ENCODE assay signal across 8 cellular contexts in genomic region chr5:138180183-138180782, GRCh38. TPM values are rescaled to one million over a fixed set of nuclear protein-coding genes. Genes with fewer than 3 reads are reported as not detected.
DNase-seq lines count a peak whose midpoint lies in the region; ATAC-seq and TF ChIP-seq lines count a peak whose summit lies in the region.

No MANE protein-coding gene starts in this region.

- peak; percentile 33 to 49 (median 42) for TF ChIP-seq CTCF in right lobe of liver (IDR thresholded peaks at IDR 0.05)

- WGBS in right lobe of liver (ENCODE audit: insufficient coverage, low coverage, low lambda C conversion rate, missing lambda C conversion rate), result 76% methylated on average over 5 of the region's 5 CpGs

- intact Hi-C loops in right lobe of liver (cut with DNase I), result no loop called here

- ATAC-seq in HG02973 (IDR thresholded peaks at IDR 0.05; ENCODE audit: unreplicated experiment), result peak; percentile 33
- ATAC-seq in right lobe of liver, result peak in 2 of 4 donors; percentile 19 to 25
- no peak for ATAC-seq in GM18502 (IDR thresholded peaks at IDR 0.05; ENCODE audit: poor library complexity, unreplicated experiment)

- no peak for TF ChIP-seq POLR2A in right lobe of liver (IDR thresholded peaks at IDR 0.05)

- DNase-seq in D341Med (ENCODE audit: low spot score), result peak; percentile 49
- peak; percentile 68 to 78 for DNase-seq in NCI-H526 (lab: John Stamatoyannopoulos, UW)
- DNase-seq in astrocyte of the hippocampus (ENCODE audit: low read depth, low spot score), result peak; percentile 62
- DNase-seq in right lobe of liver, result no peak
- DNase-seq in NK-92 (lab: John Stamatoyannopoulos, UW; ENCODE audit: unreplicated experiment), result no peak
- no peak for DNase-seq in stimulated activated CD4-positive, alpha-beta T cell treated with anti-CD3 and anti-CD28 coated beads, Interleukin-4, amount 100 ng/mL, for 1 hour

- H3K4me3 ChIP-seq in right lobe of liver, result no peak overlapping the region

- H3K9me3 ChIP-seq in right lobe of liver, result no peaks in the 10 kb centered on the region

- no peak overlapping the region for H3K27ac ChIP-seq in right lobe of liver

- no peaks in the 10 kb centered on the region for H3K27me3 ChIP-seq in right lobe of liver

- peaks cover 0 to 7% (median 0%) of the 10 kb centered on the region in 4 donors for H3K36me3 ChIP-seq in right lobe of liver

- H3K4me1 ChIP-seq in right lobe of liver, result peaks cover 0 to 12% (median 5%) of the 10 kb centered on the region in 4 donors

RNA-seq across cellular contexts. Expression of gene KIF20A, which starts 1.4 kb away (rescaled TPM):
- total RNA-seq in right lobe of liver, result 1 to 10 TPM in 3 of 6 experiments, under 1 TPM in 3; 0.55 to 3.3 (median 1.1) TPM

RNA-seq across cellular contexts. Expression of gene BRD8, which starts 1.9 kb away (rescaled TPM):
- 10 to 100 TPM in 5 of 6 experiments, 1 to 10 TPM in 1; 9.0 to 33.7 (median 17.0) TPM for total RNA-seq in right lobe of liver

RNA-seq across cellular contexts. Expression of gene CDC23, which starts 32.8 kb away (rescaled TPM):
- total RNA-seq in right lobe of liver, result 10 to 100 TPM; 11.9 to 16.2 (median 15.2) TPM

RNA-seq across cellular contexts. Expression of gene NME5, which starts 41.1 kb away (rescaled TPM):
- total RNA-seq in right lobe of liver, result under 1 TPM in 3 of 6 experiments, not detected in 3; 0.22 to 0.32 (median 0.29) TPM

Comparison
In these comparisons a context has a peak if more than half of its experiments do, and no peak if none do; other contexts are left out.
1. DNase-seq: peak in D341Med (single experiment), NCI-H526 (2 of 2) and astrocyte of the hippocampus (single experiment); none in right lobe of liver (0 of 3), NK-92 (single experiment) and stimulated activated CD4-positive, alpha-beta T cell treated with anti-CD3 and anti-CD28 coated beads, Interleukin-4, amount 100 ng/mL, for 1 hour (single experiment).